ENCODE assay signal across 16 cellular contexts in the genomic region with DNA sequence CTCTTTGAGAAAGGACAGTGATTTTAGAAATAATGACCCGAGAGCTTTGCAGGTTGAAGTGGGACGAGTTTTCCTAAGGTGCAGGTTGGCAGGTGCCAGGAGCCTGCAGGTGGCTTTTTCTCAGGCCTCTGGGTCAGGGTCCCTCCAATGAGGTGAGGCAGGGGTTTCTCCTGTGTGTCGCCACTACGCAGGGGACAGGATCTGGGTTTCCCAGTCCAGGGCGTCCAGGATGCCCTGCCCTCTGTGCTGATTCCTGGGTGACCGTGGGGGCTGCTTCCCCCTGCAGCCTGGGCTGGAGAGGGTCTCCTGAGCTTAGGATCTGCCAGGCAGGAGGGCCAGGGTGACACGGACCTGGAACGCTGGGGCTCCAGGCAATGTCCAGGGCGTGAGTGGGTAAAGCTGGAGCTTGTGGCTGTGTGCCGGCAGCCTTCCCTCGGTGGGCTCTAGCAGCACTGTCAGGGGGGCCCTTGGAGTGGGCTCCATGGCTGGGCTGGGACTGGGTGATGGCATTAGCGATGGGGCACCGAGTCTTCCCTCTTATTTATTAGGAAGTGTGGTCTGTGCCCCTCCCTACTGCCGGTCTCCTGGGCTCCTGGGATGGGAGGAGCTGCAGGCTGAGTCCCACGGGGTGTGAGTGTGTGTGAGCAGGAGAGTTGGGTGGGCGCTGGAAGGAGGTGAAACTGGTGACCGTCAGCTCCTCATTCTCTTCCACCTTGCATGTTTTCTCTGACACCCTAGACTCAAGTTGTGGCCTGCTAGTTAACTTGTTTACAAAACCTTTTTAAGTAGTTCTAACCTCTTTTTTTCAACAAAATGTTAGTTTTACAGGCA. TPM values are rescaled to one million over a fixed set of nuclear protein-coding genes. Genes with fewer than 3 reads are reported as not detected.
A peak's percentile ranks its signal among the peaks of the same experiment; 100 is the strongest.
DNase-seq lines count a peak whose midpoint lies in the region; ATAC-seq and TF ChIP-seq lines count a peak whose summit lies in the region.
"Had no signal": no experiment of that assay in that cellular context is flagged by ENCODE, and none has a peak within 500 bp of the region (broad histone marks: within the 10 kb centered on the region; RNA-seq: fewer than 3 reads in every experiment).

No MANE protein-coding gene starts in this region.

- no peaks in the 10 kb centered on the region for H3K79me1 ChIP-seq in H9 (ENCODE audit: insufficient read depth, low read depth, low read length, poor library complexity, severe bottlenecking)

- H3K4me2 ChIP-seq in BLaER1 (peak overlapping the region; percentile 84), H9 (ENCODE audit: insufficient read depth, insufficient read length, low read length) (peak overlapping the region; percentile 60)

- no peak overlapping the region for H3K27ac Mint-ChIP-seq in H9
- H3K27ac Mint-ChIP-seq in natural killer cell = peak overlapping the region; percentile 63 to 89

- H3K27me3 ChIP-seq in BLaER1 (no peaks in the 10 kb centered on the region), H9 (ENCODE audit: insufficient read depth, low read length) (peaks cover 6% of the 10 kb centered on the region; the same call in 1 of the 2 replicates)

- no peak overlapping the region for H2AK5ac ChIP-seq in H9 (ENCODE audit: insufficient read length, low read length)

- DNase-seq in H9 = no peak
- DNase-seq in astrocyte of the spinal cord (ENCODE audit: low read depth, low spot score) = no peak
- DNase-seq in natural killer cell = no peak
- DNase-seq in SKM-1 (lab: John Stamatoyannopoulos, UW; ENCODE audit: unreplicated experiment) = no peak
- DNase-seq in central memory CD4-positive, alpha-beta T cell = no peak
- no peak for DNase-seq in COR-L47 (lab: John Stamatoyannopoulos, UW)
- DNase-seq: DMS153; effector CD4-positive, alpha-beta T cell; heart left ventricle had no signal

- H3K4me3 ChIP-seq in BLaER1 (peak overlapping the region; percentile 75), astrocyte of the spinal cord (ENCODE audit: low read depth, low read length) (peak overlapping the region; percentile 50)

- no peaks in the 10 kb centered on the region for H3K36me3 ChIP-seq in BLaER1
- H3K36me3 ChIP-seq: heart left ventricle had no signal

- in situ Hi-C loops in astrocyte of the spinal cord (cut with HindIII; ENCODE audit: low sequenced_read_pairs) = no loop called here

- H2BK12ac ChIP-seq in H9 (ENCODE audit: insufficient read length, low read depth, low read length) = no peak overlapping the region

- no peak overlapping the region for H3T11ph ChIP-seq in H9 (ENCODE audit: low read length)

- no peak overlapping the region for H2AFZ ChIP-seq in H9 (ENCODE audit: low read length)

- no peak overlapping the region for H3K56ac ChIP-seq in H9 (ENCODE audit: insufficient read length, low read depth, low read length)

- H4K8ac ChIP-seq in H9 (replicated peaks; ENCODE audit: insufficient read length, low read depth, low read length) = no peak overlapping the region

- no peak overlapping the region for H2BK20ac ChIP-seq in H9 (ENCODE audit: low read depth, low read length, poor library complexity, severe bottlenecking)

- no peak overlapping the region for H4K5ac ChIP-seq in H9 (ENCODE audit: insufficient read length, low read depth, low read length)

- no CpG with 5 or more reads among the region's 17 CpGs for WGBS in H9 (ENCODE audit: extremely low coverage, insufficient read length, low lambda C conversion rate)

- ATAC-seq in natural killer cell (no peak), GM18870 (IDR thresholded peaks at IDR 0.05; ENCODE audit: unreplicated experiment) (no peak)
- ATAC-seq: heart left ventricle, Panc1 had no signal

- H3K36me3 Mint-ChIP-seq in H9 (ENCODE audit: insufficient read depth in 1 of 3, low read depth in 3 of 3) (no peaks in the 10 kb centered on the region), natural killer cell (no peaks in the 10 kb centered on the region)

- H3K9me3 Mint-ChIP-seq in H9 (no peaks in the 10 kb centered on the region; a peak in 1 of 5 replicates), natural killer cell (no peaks in the 10 kb centered on the region)

- H4K20me1 ChIP-seq in BLaER1 = peaks cover 45% of the 10 kb centered on the region
- no peaks in the 10 kb centered on the region for H4K20me1 ChIP-seq in H9 (ENCODE audit: control insufficient read depth, insufficient read depth, insufficient read length)

- H3K9me3 ChIP-seq in BLaER1 (0 out of 2 replicates have a peak, but pooled peaks cover 3% of the 10 kb centered on the region), H9 (ENCODE audit: control insufficient read depth, low read depth, low read length) (no peaks in the 10 kb centered on the region)
- H3K9me3 ChIP-seq: heart left ventricle had no signal

- peak overlapping the region; percentile 72; the same call in 1 of the 2 replicates for H3K27ac ChIP-seq in BLaER1
- no peak overlapping the region for H3K27ac ChIP-seq in H9 (ENCODE audit: insufficient read length, low read depth, low read length)
- H3K27ac ChIP-seq: heart left ventricle had no signal

- no peak overlapping the region for H2BK5ac ChIP-seq in H9 (ENCODE audit: insufficient read length, low read length)

- H3K4me3 Mint-ChIP-seq in H9 (peak overlapping the region; percentile 58 to 79), natural killer cell (peak overlapping the region; percentile 90)

- no peak overlapping the region for H2BK15ac ChIP-seq in H9 (ENCODE audit: low read depth, low read length)

- H3K79me2 ChIP-seq in H9 (ENCODE audit: insufficient read depth, low read length) = no peaks in the 10 kb centered on the region; the same call in 1 of the 2 replicates

- H3K4me1 Mint-ChIP-seq in H9 (peaks cover 13 to 31% of the 10 kb centered on the region in 2 experiments), natural killer cell (peaks cover 44 to 53% of the 10 kb centered on the region in 2 donors)

- TF ChIP-seq CTCF in H9 (conservative IDR thresholded peaks at IDR 0.05) = no peak
- no peak for TF ChIP-seq CTCF in astrocyte of the spinal cord (IDR thresholded peaks at IDR 0.05; ENCODE audit: low read depth, low read length)
- TF ChIP-seq CTCF in natural killer cell (IDR thresholded peaks at IDR 0.05) = no peak

- H3K27me3 Mint-ChIP-seq in H9 (ENCODE audit: low read depth) (peaks cover 57% of the 10 kb centered on the region), natural killer cell (ENCODE audit: low read depth in 2 of 2) (no peaks in the 10 kb centered on the region)

- no peak overlapping the region for H3K14ac ChIP-seq in H9 (ENCODE audit: insufficient read depth, low read length)

- no peak overlapping the region for H3K4ac ChIP-seq in H9 (ENCODE audit: low read depth, low read length)

- H3K23me2 ChIP-seq in H9 (ENCODE audit: insufficient read length, low read depth, low read length, poor library complexity, severe bottlenecking) = peaks cover 8% of the 10 kb centered on the region

- H3K9ac ChIP-seq in BLaER1 (peak overlapping the region; percentile 81), H9 (ENCODE audit: extremely low read depth, insufficient read length, low read length) (no peak overlapping the region)

- H3K18ac ChIP-seq in H9 (ENCODE audit: insufficient read length, low read depth, low read length) = no peak overlapping the region

- no peak overlapping the region for H2BK120ac ChIP-seq in H9 (ENCODE audit: low read depth, low read length, poor library complexity, severe bottlenecking)

- no peak overlapping the region for H3K23ac ChIP-seq in H9 (ENCODE audit: insufficient read length, low read depth, low read length)

- no peak overlapping the region for H4K91ac ChIP-seq in H9 (ENCODE audit: insufficient read length, low read depth, low read length)

- H3K4me1 ChIP-seq in BLaER1 (peaks cover 70% of the 10 kb centered on the region), H9 (ENCODE audit: insufficient read depth, low read length) (no peaks in the 10 kb centered on the region)

- intact Hi-C loops in natural killer cell (cut with micrococcal nuclease) = loop anchor here (2.0 kb wide), 1 partner anchor 201 kb away; no protein-coding TSS in a partner anchor

RNA-seq across cellular contexts. Expression of gene APBA2, which starts 1.8 kb away (rescaled TPM):
- total RNA-seq in H9 (2021) = 12.2 and 14.3 TPM in 2 replicates
- total RNA-seq in natural killer cell = 100 to 1,000 TPM in 1 of 3 donors, 10 to 100 TPM in 2; 96.4 to 119 (median 97.9) TPM
- total RNA-seq: LHCN-M2 had no signal

RNA-seq across cellular contexts. Expression of gene GOLGA6L7, which starts 39.1 kb away (rescaled TPM):
- total RNA-seq in H9 (2021) (not detected in 2 replicates), natural killer cell (not detected)
- total RNA-seq: heart left ventricle, LHCN-M2, lower leg skin, pulmonary artery endothelial cell, subcutaneous adipose tissue had no signal

Comparison
In these comparisons a context has a peak if more than half of its experiments do, and no peak if none do; other contexts are left out.
1. H3K27ac Mint-ChIP-seq: peak in natural killer cell (2 of 2); none in H9 (0 of 3).